ENCODE assay signal across 1 cellular context in genomic region chr1:244272471-244273261, GRCh38.
TF ChIP-seq lines count a peak whose summit lies in the region.

No MANE protein-coding gene starts in this region.

TF ChIP-seq in K562, 482 proteins besides CTCF, POLR2A, EP300 and RAD21 (continued from another document and continues in another):
- no peak; the same call in 1 of the 2 replicates for TF ChIP-seq ELF1 (tag; IDR thresholded peaks at IDR 0.05)
- no peak for TF ChIP-seq ILK (tag; IDR thresholded peaks at IDR 0.05; ENCODE audit: borderline replicate concordance, low read depth)
- TF ChIP-seq KLF6 (CRISPR knock-in tag; IDR thresholded peaks at IDR 0.05; ENCODE audit: borderline replicate concordance), result no peak
- TF ChIP-seq, protein P1, sequence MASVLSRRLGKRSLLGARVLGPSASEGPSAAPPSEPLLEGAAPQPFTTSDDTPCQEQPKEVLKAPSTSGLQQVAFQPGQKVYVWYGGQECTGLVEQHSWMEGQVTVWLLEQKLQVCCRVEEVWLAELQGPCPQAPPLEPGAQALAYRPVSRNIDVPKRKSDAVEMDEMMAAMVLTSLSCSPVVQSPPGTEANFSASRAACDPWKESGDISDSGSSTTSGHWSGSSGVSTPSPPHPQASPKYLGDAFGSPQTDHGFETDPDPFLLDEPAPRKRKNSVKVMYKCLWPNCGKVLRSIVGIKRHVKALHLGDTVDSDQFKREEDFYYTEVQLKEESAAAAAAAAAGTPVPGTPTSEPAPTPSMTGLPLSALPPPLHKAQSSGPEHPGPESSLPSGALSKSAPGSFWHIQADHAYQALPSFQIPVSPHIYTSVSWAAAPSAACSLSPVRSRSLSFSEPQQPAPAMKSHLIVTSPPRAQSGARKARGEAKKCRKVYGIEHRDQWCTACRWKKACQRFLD (CRISPR knock-in tag; IDR thresholded peaks at IDR 0.05), result no peak
- no peak for TF ChIP-seq ZNF830 (CRISPR knock-in tag; IDR thresholded peaks at IDR 0.05)
- no peak for TF ChIP-seq CBFA2T3 (IDR thresholded peaks at IDR 0.05)
- peak; percentile 79 to 81; a peak in 3 of 4 replicates for TF ChIP-seq MNT (conservative IDR thresholded peaks at IDR 0.05)
- TF ChIP-seq CEBPB (tag; IDR thresholded peaks at IDR 0.05), result peak; percentile 66
- TF ChIP-seq MED1 (CRISPR knock-in tag; IDR thresholded peaks at IDR 0.05; ENCODE audit: borderline replicate concordance), result no peak
- no peak for TF ChIP-seq ETV5 (CRISPR knock-in tag; IDR thresholded peaks at IDR 0.05; ENCODE audit: low read depth)
- TF ChIP-seq PHF21A (IDR thresholded peaks at IDR 0.05; ENCODE audit: borderline replicate concordance, low read depth), result no peak
- no peak for TF ChIP-seq FOSL1 (tag; conservative IDR thresholded peaks at IDR 0.05)
- no peak for TF ChIP-seq MEF2D (tag; conservative IDR thresholded peaks at IDR 0.05; ENCODE audit: low read depth)
- no peak for TF ChIP-seq XRCC5 (IDR thresholded peaks at IDR 0.05; ENCODE audit: low read depth, low read length)
- peak; percentile 100 for TF ChIP-seq ARID2 (IDR thresholded peaks at IDR 0.05)
- TF ChIP-seq, protein P2, sequence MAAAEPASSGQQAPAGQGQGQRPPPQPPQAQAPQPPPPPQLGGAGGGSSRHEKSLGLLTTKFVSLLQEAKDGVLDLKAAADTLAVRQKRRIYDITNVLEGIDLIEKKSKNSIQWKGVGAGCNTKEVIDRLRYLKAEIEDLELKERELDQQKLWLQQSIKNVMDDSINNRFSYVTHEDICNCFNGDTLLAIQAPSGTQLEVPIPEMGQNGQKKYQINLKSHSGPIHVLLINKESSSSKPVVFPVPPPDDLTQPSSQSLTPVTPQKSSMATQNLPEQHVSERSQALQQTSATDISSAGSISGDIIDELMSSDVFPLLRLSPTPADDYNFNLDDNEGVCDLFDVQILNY (CRISPR knock-in tag; IDR thresholded peaks at IDR 0.05), result no peak
- TF ChIP-seq, protein P3, sequence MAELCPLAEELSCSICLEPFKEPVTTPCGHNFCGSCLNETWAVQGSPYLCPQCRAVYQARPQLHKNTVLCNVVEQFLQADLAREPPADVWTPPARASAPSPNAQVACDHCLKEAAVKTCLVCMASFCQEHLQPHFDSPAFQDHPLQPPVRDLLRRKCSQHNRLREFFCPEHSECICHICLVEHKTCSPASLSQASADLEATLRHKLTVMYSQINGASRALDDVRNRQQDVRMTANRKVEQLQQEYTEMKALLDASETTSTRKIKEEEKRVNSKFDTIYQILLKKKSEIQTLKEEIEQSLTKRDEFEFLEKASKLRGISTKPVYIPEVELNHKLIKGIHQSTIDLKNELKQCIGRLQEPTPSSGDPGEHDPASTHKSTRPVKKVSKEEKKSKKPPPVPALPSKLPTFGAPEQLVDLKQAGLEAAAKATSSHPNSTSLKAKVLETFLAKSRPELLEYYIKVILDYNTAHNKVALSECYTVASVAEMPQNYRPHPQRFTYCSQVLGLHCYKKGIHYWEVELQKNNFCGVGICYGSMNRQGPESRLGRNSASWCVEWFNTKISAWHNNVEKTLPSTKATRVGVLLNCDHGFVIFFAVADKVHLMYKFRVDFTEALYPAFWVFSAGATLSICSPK (IDR thresholded peaks at IDR 0.05; ENCODE audit: borderline replicate concordance), result no peak
- TF ChIP-seq NUFIP1 (IDR thresholded peaks at IDR 0.05; ENCODE audit: partially characterized antibody), result peak; percentile 41
- TF ChIP-seq CHCHD3 (CRISPR knock-in tag; IDR thresholded peaks at IDR 0.05), result no peak
- TF ChIP-seq ATF2 (CRISPR knock-in tag; IDR thresholded peaks at IDR 0.05), result no peak
- TF ChIP-seq CAMTA2 (CRISPR knock-in tag; conservative IDR thresholded peaks at IDR 0.05), result no peak
- TF ChIP-seq ZBTB33 (CRISPR knock-in tag; IDR thresholded peaks at IDR 0.05), result peak; percentile 25; the same call in 1 of the 2 replicates
- no peak for TF ChIP-seq ZNF445 (CRISPR knock-in tag; IDR thresholded peaks at IDR 0.05; ENCODE audit: low read depth)
- no peak for TF ChIP-seq CEBPG (CRISPR knock-in tag; IDR thresholded peaks at IDR 0.05)
- peak in 1 of 2 experiments; percentile 43; a peak in 1 of 4 replicates for TF ChIP-seq CEBPG (tag; conservative IDR thresholded peaks at IDR 0.05 in 1 of 2, IDR thresholded peaks at IDR 0.05 in 1 of 2)
- no peak for TF ChIP-seq ZNF23 (CRISPR knock-in tag; IDR thresholded peaks at IDR 0.05)
- TF ChIP-seq NBN (IDR thresholded peaks at IDR 0.05; ENCODE audit: low read depth), result peak; percentile 60; the same call in 1 of the 2 replicates
- TF ChIP-seq EZH2 (IDR thresholded peaks at IDR 0.05; ENCODE audit: borderline replicate concordance, low read depth, low read length), result no peak
- TF ChIP-seq MYC (IDR thresholded peaks at IDR 0.05; ENCODE audit: low read depth, low read length), result peak; percentile 61; the same call in 1 of the 2 replicates
- no peak for TF ChIP-seq MYC (CRISPR knock-in tag; IDR thresholded peaks at IDR 0.05; ENCODE audit: borderline replicate concordance, low read depth)
- no peak for TF ChIP-seq KLF1 (tag; IDR thresholded peaks at IDR 0.05)
- TF ChIP-seq ZNF24 (IDR thresholded peaks at IDR 0.05), result peak; percentile 79; the same call in 1 of the 2 replicates
- TF ChIP-seq CBX3 (IDR thresholded peaks at IDR 0.05; ENCODE audit: borderline replicate concordance in 1 of 2, low read length in 2 of 2), result peak in 1 of 2 experiments; percentile 67; a peak in 2 of 3 replicates
- TF ChIP-seq POLR3A (IDR thresholded peaks at IDR 0.05; ENCODE audit: borderline replicate concordance, extremely low read depth, insufficient read depth, insufficient read length), result no peak
- peak; percentile 56; the same call in 1 of the 2 replicates for TF ChIP-seq BCOR (IDR thresholded peaks at IDR 0.05)
- no peak for TF ChIP-seq SRSF1 (IDR thresholded peaks at IDR 0.05; ENCODE audit: low read depth, low read length)
- peak; percentile 22 for TF ChIP-seq DPF2 (IDR thresholded peaks at IDR 0.05)
- peak; percentile 47; the same call in 1 of the 2 replicates for TF ChIP-seq LCOR (CRISPR knock-in tag; IDR thresholded peaks at IDR 0.05)
- no peak for TF ChIP-seq ZNF224 (CRISPR knock-in tag; IDR thresholded peaks at IDR 0.05)
- TF ChIP-seq CSDE1 (IDR thresholded peaks at IDR 0.05), result no peak
- TF ChIP-seq PTBP1 (IDR thresholded peaks at IDR 0.05; ENCODE audit: low read depth, low read length), result no peak
- TF ChIP-seq E2F8 (IDR thresholded peaks at IDR 0.05; ENCODE audit: low read depth, partially characterized antibody), result peak; percentile 72
- peak; percentile 59 for TF ChIP-seq TEAD4 (IDR thresholded peaks at IDR 0.05; ENCODE audit: low read length)
- no peak for TF ChIP-seq TEAD4 (CRISPR knock-in tag; IDR thresholded peaks at IDR 0.05; ENCODE audit: borderline replicate concordance)
- no peak for TF ChIP-seq ZNF584 (CRISPR knock-in tag; IDR thresholded peaks at IDR 0.05; ENCODE audit: low read depth)
- no peak for TF ChIP-seq TCFL5 (CRISPR knock-in tag; conservative IDR thresholded peaks at IDR 0.05)
- no peak for TF ChIP-seq ZNF280B (CRISPR knock-in tag; IDR thresholded peaks at IDR 0.05)
- TF ChIP-seq, protein P4, sequence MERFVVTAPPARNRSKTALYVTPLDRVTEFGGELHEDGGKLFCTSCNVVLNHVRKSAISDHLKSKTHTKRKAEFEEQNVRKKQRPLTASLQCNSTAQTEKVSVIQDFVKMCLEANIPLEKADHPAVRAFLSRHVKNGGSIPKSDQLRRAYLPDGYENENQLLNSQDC (CRISPR knock-in tag; IDR thresholded peaks at IDR 0.05), result no peak
- no peak for TF ChIP-seq PML (IDR thresholded peaks at IDR 0.05; ENCODE audit: low read length)
- TF ChIP-seq KLF16 (IDR thresholded peaks at IDR 0.05), result peak; percentile 48; the same call in 1 of the 2 replicates
- TF ChIP-seq MLLT1 (IDR thresholded peaks at IDR 0.05), result peak; percentile 42 to 99; a peak in 2 of 4 replicates
- no peak for TF ChIP-seq LARP7 (IDR thresholded peaks at IDR 0.05)
- TF ChIP-seq ETV1 (tag; conservative IDR thresholded peaks at IDR 0.05; ENCODE audit: low read depth), result 0 out of 2 replicates have a peak, but pooled peaks have one; percentile 27
- TF ChIP-seq PRMT5 (CRISPR knock-in tag; IDR thresholded peaks at IDR 0.05), result no peak
- TF ChIP-seq CREM (IDR thresholded peaks at IDR 0.05; ENCODE audit: low read depth), result peak; percentile 88
- no peak for TF ChIP-seq ZNF124 (CRISPR knock-in tag; IDR thresholded peaks at IDR 0.05)
- TF ChIP-seq, protein P5, sequence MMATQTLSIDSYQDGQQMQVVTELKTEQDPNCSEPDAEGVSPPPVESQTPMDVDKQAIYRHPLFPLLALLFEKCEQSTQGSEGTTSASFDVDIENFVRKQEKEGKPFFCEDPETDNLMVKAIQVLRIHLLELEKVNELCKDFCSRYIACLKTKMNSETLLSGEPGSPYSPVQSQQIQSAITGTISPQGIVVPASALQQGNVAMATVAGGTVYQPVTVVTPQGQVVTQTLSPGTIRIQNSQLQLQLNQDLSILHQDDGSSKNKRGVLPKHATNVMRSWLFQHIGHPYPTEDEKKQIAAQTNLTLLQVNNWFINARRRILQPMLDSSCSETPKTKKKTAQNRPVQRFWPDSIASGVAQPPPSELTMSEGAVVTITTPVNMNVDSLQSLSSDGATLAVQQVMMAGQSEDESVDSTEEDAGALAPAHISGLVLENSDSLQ (IDR thresholded peaks at IDR 0.05), result no peak
